Comparison of ENCODE assay signal across 8 cellular contexts in the genomic region with DNA sequence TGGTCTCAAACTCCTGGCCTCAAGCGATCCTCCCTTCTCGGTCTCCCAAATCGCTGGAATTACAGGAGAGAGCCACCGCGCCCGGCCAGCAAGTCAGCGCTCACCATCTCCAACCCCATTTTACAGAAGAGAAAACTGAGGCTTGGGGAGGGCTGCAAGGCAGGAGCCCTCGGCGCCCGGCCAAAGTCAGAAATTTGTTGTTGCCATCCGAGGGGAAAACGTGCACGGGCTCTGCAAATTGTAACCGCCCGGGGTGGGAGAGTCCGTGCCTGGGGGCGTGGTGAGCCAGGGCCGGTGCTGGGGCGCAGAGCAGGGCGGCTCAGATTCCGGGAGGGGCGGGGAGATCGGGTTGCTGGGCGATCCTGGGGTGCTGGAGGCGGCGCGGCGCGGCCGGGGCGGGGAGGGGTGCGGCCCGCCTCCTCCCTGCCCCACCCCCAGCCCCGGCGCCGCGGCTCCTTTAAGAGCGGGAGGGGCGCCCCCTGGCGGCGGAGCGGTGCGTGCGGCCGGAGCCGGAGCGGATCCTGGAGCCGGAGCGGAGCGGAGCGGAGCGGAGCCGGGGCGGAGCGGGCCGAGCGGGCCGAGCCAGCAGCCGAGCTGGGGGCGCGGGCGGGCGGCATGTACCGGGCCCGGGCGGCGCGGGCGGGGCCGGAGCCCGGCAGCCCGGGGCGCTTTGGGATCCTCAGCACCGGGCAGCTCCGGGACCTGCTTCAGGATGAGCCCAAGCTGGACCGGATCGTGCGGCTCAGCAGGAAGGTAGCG. TPM values are rescaled to one million over a fixed set of nuclear protein-coding genes. Genes with fewer than 3 reads are reported as not detected.
DNase-seq lines count a peak whose midpoint lies in the region; TF ChIP-seq lines count a peak whose summit lies in the region.

A gene with protein sequence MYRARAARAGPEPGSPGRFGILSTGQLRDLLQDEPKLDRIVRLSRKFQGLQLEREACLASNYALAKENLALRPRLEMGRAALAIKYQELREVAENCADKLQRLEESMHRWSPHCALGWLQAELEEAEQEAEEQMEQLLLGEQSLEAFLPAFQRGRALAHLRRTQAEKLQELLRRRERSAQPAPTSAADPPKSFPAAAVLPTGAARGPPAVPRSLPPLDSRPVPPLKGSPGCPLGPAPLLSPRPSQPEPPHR (plus strand): TSS at position 488 of the 759 bp plus-strand sequence. CDS start 128 bp downstream, at position 616.

- no peak for TF ChIP-seq POLR2A in suprapubic skin (IDR thresholded peaks at IDR 0.05)

- peak; percentile 98 for DNase-seq in Daoy (ENCODE audit: low read depth)
- DNase-seq in GM23248: peak; percentile 94
- DNase-seq in SJSA1 (ENCODE audit: low read depth in 1 of 2, low spot score in 2 of 2): peak; percentile 87
- peak; percentile 92 for DNase-seq in activated naive CD4-positive, alpha-beta T cell treated with Interleukin-2 at 50 U/mL for 16 hours
- DNase-seq in globus pallidus (ENCODE audit: low spot score): peak; percentile 81
- DNase-seq in occipital lobe (lab: John Stamatoyannopoulos, UW): peak; percentile 86
- DNase-seq in suprapubic skin (ENCODE audit: low spot score in 2 of 2): peak; percentile 90 to 93

- H3K4me1 ChIP-seq in GM23248 (ENCODE audit: insufficient read depth) (no peaks in the 10 kb centered on the region), SJSA1 (replicated peaks) (peaks cover 13% of the 10 kb centered on the region), suprapubic skin (peaks cover 20% of the 10 kb centered on the region)

- H3K79me2 ChIP-seq in GM23248 (ENCODE audit: insufficient read depth): no peaks in the 10 kb centered on the region

- H3K9me2 ChIP-seq in GM23248 (ENCODE audit: insufficient read depth): no peaks in the 10 kb centered on the region

- TF ChIP-seq CTCF in LNCAP (IDR thresholded peaks at IDR 0.05): peak; percentile 90
- peak; percentile 92 to 93 for TF ChIP-seq CTCF in suprapubic skin (IDR thresholded peaks at IDR 0.05)

- no peaks in the 10 kb centered on the region for H4K20me1 ChIP-seq in GM23248 (ENCODE audit: insufficient read depth)

- no peaks in the 10 kb centered on the region for H3K9me3 ChIP-seq in GM23248 (ENCODE audit: low read depth)
- H3K9me3 ChIP-seq in SJSA1 (replicated peaks): peaks cover 5% of the 10 kb centered on the region; the same call in 1 of the 2 replicates
- H3K9me3 ChIP-seq in suprapubic skin: no peaks in the 10 kb centered on the region

- no peaks in the 10 kb centered on the region; the same call in 1 of the 2 replicates for H3K27me3 ChIP-seq in GM23248 (replicated peaks; ENCODE audit: insufficient read depth)
- no peaks in the 10 kb centered on the region for H3K27me3 ChIP-seq in SJSA1 (replicated peaks)
- H3K27me3 ChIP-seq in suprapubic skin: no peaks in the 10 kb centered on the region

- WGBS in GM23248 (ENCODE audit: low coverage in 1 of 2, low lambda C conversion rate in 2 of 2, missing lambda C conversion rate in 2 of 2), 2 experiments: 3 to 8% methylated on average over 28 to 62 of the region's 79 CpGs
- WGBS in suprapubic skin: 4% methylated on average over 17 of the region's 79 CpGs

- H3K9ac ChIP-seq in GM23248: peak within 1 kb of the TSS; percentile 75

- H3K4me2 ChIP-seq in GM23248 (ENCODE audit: unreplicated experiment): peak within 1 kb of the TSS; percentile 86

- TF ChIP-seq EP300 in suprapubic skin (IDR thresholded peaks at IDR 0.05): no peak

- H3K27ac ChIP-seq in GM23248 (no peak within 1 kb of the TSS), SJSA1 (no peak within 1 kb of the TSS), suprapubic skin (no peak within 1 kb of the TSS)

- in situ Hi-C loops in GM23248 (cut with MboI): no loop called here

- H2AFZ ChIP-seq in GM23248: peak within 1 kb of the TSS; percentile 67

- no peaks in the 10 kb centered on the region for H3K36me3 ChIP-seq in GM23248 (ENCODE audit: low read depth)
- H3K36me3 ChIP-seq in SJSA1: no peaks in the 10 kb centered on the region; the same call in 1 of the 2 replicates
- H3K36me3 ChIP-seq in suprapubic skin: no peaks in the 10 kb centered on the region

- H3F3A ChIP-seq in GM23248 (ENCODE audit: insufficient read depth): no peaks in the 10 kb centered on the region

- H3K4me3 ChIP-seq in GM23248 (peak within 1 kb of the TSS; percentile 76), SJSA1 (peak within 1 kb of the TSS; percentile 65), suprapubic skin (peak within 1 kb of the TSS; percentile 75)

RNA-seq across cellular contexts. Expression of the gene that starts here (rescaled TPM):
- total RNA-seq in Daoy (2014; rRNA removed; shearing (Covaris generic)): 3.7 and 4.6 TPM in 2 replicates
- total RNA-seq in GM23248 (2014; rRNA removed; shearing (Covaris generic)): 3.5 and 5.9 TPM in 2 replicates
- polyA plus RNA-seq in GM23248 (2016; fragmentation: Nextera tagmentation; extraction: Ambion mirVana): 1.2 and 1.3 TPM in 2 replicates
- 1.0 and 1.8 TPM in 2 replicates for total RNA-seq in SJSA1 (2014; rRNA removed; shearing (Covaris generic))
- 21.5 TPM for total RNA-seq in occipital lobe
- total RNA-seq in suprapubic skin: 1 to 10 TPM; 1.9 to 3.5 (median 2.1) TPM
